ENCODE assay signal across 14 cellular contexts in genomic region chr11:12235080-12235479, GRCh38.
A peak's percentile ranks its signal among the peaks of the same experiment; 100 is the strongest.
DNase-seq lines count a peak whose midpoint lies in the region; ATAC-seq, FAIRE-seq and TF ChIP-seq lines count a peak whose summit lies in the region.
"Had no signal": no experiment of that assay in that cellular context is flagged by ENCODE, and none has a peak within 500 bp of the region (broad histone marks: within the 10 kb centered on the region; RNA-seq: fewer than 3 reads in every experiment).

No MANE protein-coding gene starts in this region.

- no peaks in the 10 kb centered on the region for H3K27me3 ChIP-seq in layer of hippocampus (ENCODE audit: control insufficient read depth, insufficient read depth, low read length)
- H3K27me3 ChIP-seq in thoracic aorta (replicated peaks; ENCODE audit: insufficient read depth): no peaks in the 10 kb centered on the region
- no peaks in the 10 kb centered on the region for H3K27me3 ChIP-seq in small intestine (ENCODE audit: control insufficient read depth in 2 of 2, insufficient read depth in 2 of 2, low read length in 2 of 2)
- H3K27me3 ChIP-seq: foreskin keratinocyte, neural progenitor cell had no signal

- no peak overlapping the region for H3K4me3 ChIP-seq in thoracic aorta
- H3K4me3 ChIP-seq in small intestine (ENCODE audit: low read depth in 1 of 2, low read length in 2 of 2): no peak overlapping the region
- H3K4me3 ChIP-seq: neural progenitor cell had no signal

- no peaks in the 10 kb centered on the region for H3K27me3 Mint-ChIP-seq in activated naive CD8-positive, alpha-beta T cell treated with anti-CD3 and anti-CD28 coated beads, Interleukin-2, amount 10 ng/mL, durations not matched to agents 7 days and 5 days
- H3K27me3 Mint-ChIP-seq in activated naive CD8-positive, alpha-beta T cell treated with anti-CD3 and anti-CD28 coated beads for 36 hours: no peaks in the 10 kb centered on the region
- no peaks in the 10 kb centered on the region for H3K27me3 Mint-ChIP-seq in activated T-helper 1 cell treated with anti-CD3 and anti-CD28 coated beads, Interleukin-12 subunit alpha, Interleukin-12 subunit beta, Interleukin-2, Interleukin-4 antibody, amounts not matched to agents 30 ng/mL and 10 ng/mL and 1 ng/mL, durations not matched to agents 14 hours and 24 hours and 36 hours (ENCODE audit: insufficient read depth)

- TF ChIP-seq CTCF in thoracic aorta (IDR thresholded peaks at IDR 0.05): no peak

- peaks cover 31% of the 10 kb centered on the region for H3K36me3 Mint-ChIP-seq in activated naive CD8-positive, alpha-beta T cell treated with anti-CD3 and anti-CD28 coated beads, Interleukin-2, amount 10 ng/mL, durations not matched to agents 7 days and 5 days
- peaks cover 32% of the 10 kb centered on the region for H3K36me3 Mint-ChIP-seq in activated naive CD8-positive, alpha-beta T cell treated with anti-CD3 and anti-CD28 coated beads for 36 hours
- H3K36me3 Mint-ChIP-seq in activated T-helper 1 cell treated with anti-CD3 and anti-CD28 coated beads, Interleukin-12 subunit alpha, Interleukin-12 subunit beta, Interleukin-2, Interleukin-4 antibody, amounts not matched to agents 30 ng/mL and 10 ng/mL and 1 ng/mL, durations not matched to agents 14 hours and 24 hours and 36 hours (ENCODE audit: low read depth): peaks cover 85% of the 10 kb centered on the region
- H3K36me3 Mint-ChIP-seq: neural progenitor cell had no signal

- H3K9me3 ChIP-seq in thoracic aorta: no peaks in the 10 kb centered on the region
- no peaks in the 10 kb centered on the region for H3K9me3 ChIP-seq in small intestine (ENCODE audit: control insufficient read depth, low read depth)

- peak overlapping the region; percentile 69 for H3K27ac Mint-ChIP-seq in activated naive CD8-positive, alpha-beta T cell treated with anti-CD3 and anti-CD28 coated beads, Interleukin-2, amount 10 ng/mL, durations not matched to agents 7 days and 5 days
- H3K27ac Mint-ChIP-seq in activated naive CD8-positive, alpha-beta T cell treated with anti-CD3 and anti-CD28 coated beads for 36 hours: no peak overlapping the region
- peak overlapping the region; percentile 96 for H3K27ac Mint-ChIP-seq in activated T-helper 1 cell treated with anti-CD3 and anti-CD28 coated beads, Interleukin-12 subunit alpha, Interleukin-12 subunit beta, Interleukin-2, Interleukin-4 antibody, amounts not matched to agents 30 ng/mL and 10 ng/mL and 1 ng/mL, durations not matched to agents 14 hours and 24 hours and 36 hours

- H3K4me1 Mint-ChIP-seq in activated naive CD8-positive, alpha-beta T cell treated with anti-CD3 and anti-CD28 coated beads, Interleukin-2, amount 10 ng/mL, durations not matched to agents 7 days and 5 days: peaks cover 21% of the 10 kb centered on the region
- H3K4me1 Mint-ChIP-seq in activated naive CD8-positive, alpha-beta T cell treated with anti-CD3 and anti-CD28 coated beads for 36 hours: peaks cover 24% of the 10 kb centered on the region
- H3K4me1 Mint-ChIP-seq in activated T-helper 1 cell treated with anti-CD3 and anti-CD28 coated beads, Interleukin-12 subunit alpha, Interleukin-12 subunit beta, Interleukin-2, Interleukin-4 antibody, amounts not matched to agents 30 ng/mL and 10 ng/mL and 1 ng/mL, durations not matched to agents 14 hours and 24 hours and 36 hours (ENCODE audit: low read depth): peaks cover 67% of the 10 kb centered on the region
- H3K4me1 Mint-ChIP-seq: neural progenitor cell had no signal

- 91 to 97% (median 95%) methylated on average over 6 of the region's 6 CpGs for WGBS in small intestine, 3 donors

- no peak overlapping the region for H3K4me3 Mint-ChIP-seq in activated naive CD8-positive, alpha-beta T cell treated with anti-CD3 and anti-CD28 coated beads, Interleukin-2, amount 10 ng/mL, durations not matched to agents 7 days and 5 days
- H3K4me3 Mint-ChIP-seq in activated naive CD8-positive, alpha-beta T cell treated with anti-CD3 and anti-CD28 coated beads for 36 hours: no peak overlapping the region
- H3K4me3 Mint-ChIP-seq in activated T-helper 1 cell treated with anti-CD3 and anti-CD28 coated beads, Interleukin-12 subunit alpha, Interleukin-12 subunit beta, Interleukin-2, Interleukin-4 antibody, amounts not matched to agents 30 ng/mL and 10 ng/mL and 1 ng/mL, durations not matched to agents 14 hours and 24 hours and 36 hours: no peak overlapping the region
- H3K4me3 Mint-ChIP-seq: neural progenitor cell had no signal

- peaks cover 48 to 98% of the 10 kb centered on the region in 2 donors for H3K4me1 ChIP-seq in thoracic aorta (ENCODE audit: control insufficient read depth in 1 of 2, low read depth in 2 of 2)
- no peaks in the 10 kb centered on the region for H3K4me1 ChIP-seq in small intestine (ENCODE audit: control insufficient read depth in 2 of 2, insufficient read depth in 1 of 2, low read depth in 1 of 2, low read length in 1 of 2)
- H3K4me1 ChIP-seq: neural progenitor cell had no signal

- intact Hi-C loops in activated T-helper 1 cell treated with anti-CD3 and anti-CD28 coated beads, Interleukin-12 subunit alpha, Interleukin-12 subunit beta, Interleukin-2, Interleukin-4 antibody, amounts not matched to agents 30 ng/mL and 10 ng/mL and 1 ng/mL, durations not matched to agents 14 hours and 24 hours and 36 hours (cut with micrococcal nuclease): no loop called here

- H3K36me3 ChIP-seq in thoracic aorta (peaks cover 38% of the 10 kb centered on the region), small intestine (ENCODE audit: control insufficient read depth in 2 of 2, insufficient read depth in 2 of 2, low read length in 2 of 2) (peaks cover 0 to 19% of the 10 kb centered on the region in 2 donors)
- H3K36me3 ChIP-seq: neural progenitor cell had no signal

- POLR2A ChIA-PET in activated naive CD8-positive, alpha-beta T cell treated with anti-CD3 and anti-CD28 coated beads, Interleukin-2, amount 10 ng/mL, durations not matched to agents 7 days and 5 days (lab: Charles Lee): interaction anchor here (1.3 to 2.4 kb wide), 3 partner anchors 11 to 148 kb away, joined by 4 to 22 read pairs (median 10); no protein-coding TSS in a partner anchor

- no peak for ATAC-seq in activated naive CD8-positive, alpha-beta T cell treated with anti-CD3 and anti-CD28 coated beads, Interleukin-2, amount 10 ng/mL, durations not matched to agents 7 days and 5 days (ENCODE audit: low read depth)
- ATAC-seq in thoracic aorta (ENCODE audit: insufficient number of reproducible peaks, low FRiP score, low read depth): no peak
- ATAC-seq in HG03196 (IDR thresholded peaks at IDR 0.05; ENCODE audit: unreplicated experiment): no peak
- ATAC-seq: foreskin keratinocyte had no signal

- H3K27ac ChIP-seq in layer of hippocampus (ENCODE audit: low read depth, low read length): peak overlapping the region; percentile 44
- H3K27ac ChIP-seq in thoracic aorta: peak overlapping the region; percentile 95 to 98
- no peak overlapping the region for H3K27ac ChIP-seq in small intestine (ENCODE audit: low read depth in 1 of 2, low read length in 1 of 2)
- H3K27ac ChIP-seq: foreskin keratinocyte, neural progenitor cell had no signal

- no peak for FAIRE-seq in small intestine (lab: Jason Lieb, UNC)
- FAIRE-seq: colon, kidney had no signal

- H3K9me3 Mint-ChIP-seq in activated naive CD8-positive, alpha-beta T cell treated with anti-CD3 and anti-CD28 coated beads, Interleukin-2, amount 10 ng/mL, durations not matched to agents 7 days and 5 days: no peaks in the 10 kb centered on the region
- no peaks in the 10 kb centered on the region for H3K9me3 Mint-ChIP-seq in activated naive CD8-positive, alpha-beta T cell treated with anti-CD3 and anti-CD28 coated beads for 36 hours
- no peaks in the 10 kb centered on the region for H3K9me3 Mint-ChIP-seq in activated T-helper 1 cell treated with anti-CD3 and anti-CD28 coated beads, Interleukin-12 subunit alpha, Interleukin-12 subunit beta, Interleukin-2, Interleukin-4 antibody, amounts not matched to agents 30 ng/mL and 10 ng/mL and 1 ng/mL, durations not matched to agents 14 hours and 24 hours and 36 hours
- H3K9me3 Mint-ChIP-seq: neural progenitor cell had no signal

- no peak for DNase-seq in activated naive CD8-positive, alpha-beta T cell treated with anti-CD3 and anti-CD28 coated beads, Interleukin-2, amount 10 ng/mL, durations not matched to agents 7 days and 5 days
- no peak for DNase-seq in activated naive CD8-positive, alpha-beta T cell treated with anti-CD3 and anti-CD28 coated beads for 36 hours
- DNase-seq in activated T-helper 1 cell treated with anti-CD3 and anti-CD28 coated beads, Interleukin-12 subunit alpha, Interleukin-12 subunit beta, Interleukin-2, Interleukin-4 antibody, amounts not matched to agents 30 ng/mL and 10 ng/mL and 1 ng/mL, durations not matched to agents 14 hours and 24 hours and 36 hours (ENCODE audit: low spot score): no peak
- DNase-seq in thoracic aorta (ENCODE audit: low spot score) (no peak), HT-29 (ENCODE audit: low spot score) (no peak), small intestine (no peak)
- DNase-seq: foreskin keratinocyte, kidney, NCI-H1105 treated with DMSO at 0.1 percent for 48 hours, RPMI8226 had no signal

Comparison
In these comparisons a context has a peak if more than half of its experiments do, and no peak if none do; other contexts are left out.
1. H3K27ac ChIP-seq: peak in layer of hippocampus (single experiment) and thoracic aorta (2 of 2); none in small intestine (0 of 2).